Comparison of ENCODE assay signal across 18 cellular contexts in genomic region chr4:182585321-182585720, GRCh38.
A peak's percentile ranks its signal among the peaks of the same experiment; 100 is the strongest.
DNase-seq lines count a peak whose midpoint lies in the region; ATAC-seq and TF ChIP-seq lines count a peak whose summit lies in the region.
"Had no signal": no experiment of that assay in that cellular context is flagged by ENCODE, and none has a peak within 500 bp of the region (broad histone marks: within the 10 kb centered on the region; RNA-seq: fewer than 3 reads in every experiment).

No MANE protein-coding gene starts in this region.

- H3K4me2 ChIP-seq in SK-N-SH (no peak overlapping the region), neural progenitor cell (no peak overlapping the region), mesenchymal stem cell (ENCODE audit: low read length, poor library complexity, severe bottlenecking) (no peak overlapping the region)

- TF ChIP-seq CTCF in SK-N-SH (IDR thresholded peaks at IDR 0.05) (no peak), glutamatergic neuron (IDR thresholded peaks at IDR 0.05; ENCODE audit: partially characterized antibody, unreplicated experiment) (no peak), neural progenitor cell (IDR thresholded peaks at IDR 0.05) (no peak)

- H3K9ac ChIP-seq in SK-N-SH (no peak overlapping the region), neural progenitor cell (no peak overlapping the region), mesenchymal stem cell (ENCODE audit: low read length) (no peak overlapping the region)

- TF ChIP-seq RAD21 in SK-N-SH (IDR thresholded peaks at IDR 0.05; ENCODE audit: low read length) = peak; percentile 33

- ATAC-seq in SK-N-SH treated with all-trans-retinoic acid at 6 μM for 48 hours = no peak
- ATAC-seq: PC-3 had no signal

- H3K4me1 ChIP-seq in SK-N-SH (ENCODE audit: control insufficient read depth in 1 of 2, insufficient read depth in 2 of 2, low read depth in 1 of 2, low read length in 1 of 2) (peaks cover 4 to 10% of the 10 kb centered on the region in 2 experiments; a peak in 2 of 4 replicates), neural progenitor cell (peaks cover 20% of the 10 kb centered on the region), mesenchymal stem cell (ENCODE audit: control insufficient read depth, insufficient read depth, low read depth, low read length) (no peaks in the 10 kb centered on the region)
- H3K4me1 ChIP-seq: Caco-2 had no signal

- peak overlapping the region in 1 of 2 experiments; percentile 39; a peak in 1 of 4 replicates for H3K27ac ChIP-seq in SK-N-SH (ENCODE audit: low read depth in 2 of 2, low read length in 1 of 2)
- H3K27ac ChIP-seq in neural progenitor cell = no peak overlapping the region
- H3K27ac ChIP-seq in mesenchymal stem cell (ENCODE audit: low read length, poor library complexity, severe bottlenecking) = no peak overlapping the region
- H3K27ac ChIP-seq: SK-N-MC had no signal

- H3K4me3 Mint-ChIP-seq in glutamatergic neuron (ENCODE audit: unreplicated experiment) = peak overlapping the region; percentile 47
- H3K4me3 Mint-ChIP-seq in neural progenitor cell = no peak overlapping the region
- H3K4me3 Mint-ChIP-seq: CD14-positive monocyte had no signal

- H3K79me2 ChIP-seq in SK-N-SH (ENCODE audit: insufficient read depth) (no peaks in the 10 kb centered on the region), neural progenitor cell (ENCODE audit: low read depth) (peaks cover 53% of the 10 kb centered on the region)

- H2AFZ ChIP-seq in SK-N-SH (ENCODE audit: low read depth) (no peak overlapping the region), neural progenitor cell (replicated peaks) (no peak overlapping the region), mesenchymal stem cell (ENCODE audit: low read depth, low read length) (no peak overlapping the region)

- CTCF ChIA-PET in SK-N-SH (lab: Yijun Ruan, JAX) = interaction anchor here (0.9 to 1.8 kb wide), 3 partner anchors 10 to 13 kb away, joined by 3 to 4 read pairs (median 3); no protein-coding TSS in a partner anchor

- H3K79me1 ChIP-seq in mesenchymal stem cell (replicated peaks; ENCODE audit: low read length, poor library complexity, severe bottlenecking) = peaks cover 9% of the 10 kb centered on the region

- H3K27me3 ChIP-seq in SK-N-SH (ENCODE audit: insufficient read depth) (no peaks in the 10 kb centered on the region), neural progenitor cell (no peaks in the 10 kb centered on the region), mesenchymal stem cell (ENCODE audit: control insufficient read depth in 1 of 2, insufficient read depth in 1 of 2, low read length in 2 of 2) (no peaks in the 10 kb centered on the region)

- H3K27me3 Mint-ChIP-seq in glutamatergic neuron (ENCODE audit: unreplicated experiment) (no peaks in the 10 kb centered on the region), neural progenitor cell (ENCODE audit: insufficient read depth, low read depth) (no peaks in the 10 kb centered on the region)

- 89% methylated on average over 5 of the region's 7 CpGs for WGBS in SK-N-SH (ENCODE audit: low lambda C conversion rate)
- WGBS in mesenchymal stem cell = 48% methylated on average over 7 of the region's 7 CpGs

- H3K9me3 ChIP-seq in SK-N-SH (peaks cover 14% of the 10 kb centered on the region), neural progenitor cell (ENCODE audit: low read depth) (peaks cover 11% of the 10 kb centered on the region), mesenchymal stem cell (ENCODE audit: control insufficient read depth, low read length) (peaks cover 4% of the 10 kb centered on the region)

- no peak overlapping the region for H4K8ac ChIP-seq in mesenchymal stem cell (ENCODE audit: low read length)

- no peaks in the 10 kb centered on the region for H4K20me1 ChIP-seq in SK-N-SH (ENCODE audit: insufficient read depth)
- peaks cover 12% of the 10 kb centered on the region for H4K20me1 ChIP-seq in neural progenitor cell (ENCODE audit: low read depth)

- H3K36me3 ChIP-seq in SK-N-SH (replicated peaks in 1 of 2; ENCODE audit: control insufficient read depth in 1 of 2, insufficient read depth in 2 of 2, low read length in 1 of 2) (peaks cover 0 to 6% of the 10 kb centered on the region in 2 experiments), neural progenitor cell (peaks cover 11% of the 10 kb centered on the region), mesenchymal stem cell (ENCODE audit: control insufficient read depth in 1 of 2, insufficient read depth in 2 of 2, low read depth in 1 of 2, low read length in 2 of 2) (no peaks in the 10 kb centered on the region)
- H3K36me3 ChIP-seq: HAP-1 had no signal

- no peaks in the 10 kb centered on the region for H3F3A ChIP-seq in SK-N-SH (replicated peaks; ENCODE audit: insufficient read depth)
- peaks cover 20% of the 10 kb centered on the region for H3F3A ChIP-seq in neural progenitor cell (ENCODE audit: low read depth)

- no peak overlapping the region for H3K4ac ChIP-seq in mesenchymal stem cell (ENCODE audit: low read depth in 1 of 2, low read length in 2 of 2)

- H2AK5ac ChIP-seq in mesenchymal stem cell (ENCODE audit: low read length, severe bottlenecking) = no peak overlapping the region

- POLR2A ChIA-PET in SK-N-SH (lab: Yijun Ruan, JAX) = no interaction called here

- H3K36me3 Mint-ChIP-seq in glutamatergic neuron (ENCODE audit: unreplicated experiment) = peaks cover 4% of the 10 kb centered on the region
- peaks cover 24% of the 10 kb centered on the region for H3K36me3 Mint-ChIP-seq in neural progenitor cell
- H3K36me3 Mint-ChIP-seq: CD14-positive monocyte had no signal

- H2BK5ac ChIP-seq in mesenchymal stem cell (ENCODE audit: low read depth, low read length, poor library complexity, severe bottlenecking) = no peak overlapping the region

- H2BK12ac ChIP-seq in mesenchymal stem cell (ENCODE audit: low read length in 2 of 2) = no peak overlapping the region

- no peak for DNase-seq in SK-N-SH
- DNase-seq in NCI-H524 treated with DMSO at 0.1 percent for 48 hours (lab: John Stamatoyannopoulos, UW) = peak; percentile 24
- peak; percentile 34 for DNase-seq in glutamatergic neuron
- DNase-seq in neural progenitor cell (ENCODE audit: low spot score) = peak; percentile 56
- DNase-seq in amygdala (lab: John Stamatoyannopoulos, UW) = no peak
- no peak for DNase-seq in COLO668 (lab: John Stamatoyannopoulos, UW; ENCODE audit: unreplicated experiment)
- DNase-seq in mesenchymal stem cell = no peak
- DNase-seq: Caco-2, DND-41, KG1, NCI-H1092 treated with DMSO at 0.1 percent for 48 hours, NCI-H1694, NCI-H526, PC-3 had no signal

- H2BK120ac ChIP-seq in mesenchymal stem cell (ENCODE audit: low read depth, low read length) = no peak overlapping the region

- no peak overlapping the region for H3K23ac ChIP-seq in mesenchymal stem cell (ENCODE audit: low read length in 2 of 2)

- H3K14ac ChIP-seq in mesenchymal stem cell (ENCODE audit: low read length in 2 of 2) = no peak overlapping the region

- H3K4me1 Mint-ChIP-seq in glutamatergic neuron (ENCODE audit: low read depth, unreplicated experiment) (peaks cover 28% of the 10 kb centered on the region), neural progenitor cell (peaks cover 24% of the 10 kb centered on the region)
- H3K4me1 Mint-ChIP-seq: CD14-positive monocyte had no signal

- H3K18ac ChIP-seq in mesenchymal stem cell (ENCODE audit: low read depth in 1 of 2, low read length in 2 of 2) = no peak overlapping the region

- no peak overlapping the region for H4K91ac ChIP-seq in mesenchymal stem cell (ENCODE audit: low read length)

- H3K9me3 Mint-ChIP-seq in glutamatergic neuron (ENCODE audit: unreplicated experiment) (peaks cover 3% of the 10 kb centered on the region), neural progenitor cell (peaks cover 18% of the 10 kb centered on the region)

- no peaks in the 10 kb centered on the region for H3K9me2 ChIP-seq in SK-N-SH

- no peak overlapping the region for H2BK15ac ChIP-seq in mesenchymal stem cell (ENCODE audit: low read depth, poor library complexity, severe bottlenecking)

- TF ChIP-seq EP300 in SK-N-SH (IDR thresholded peaks at IDR 0.05; ENCODE audit: borderline replicate concordance in 1 of 2, low read depth in 1 of 2, low read length in 1 of 2) = no peak

- H3K27ac Mint-ChIP-seq in glutamatergic neuron (ENCODE audit: unreplicated experiment) = peak overlapping the region; percentile 90
- H3K27ac Mint-ChIP-seq in neural progenitor cell = peak overlapping the region; percentile 18

- H3K4me3 ChIP-seq in SK-N-SH (ENCODE audit: low read depth in 2 of 2, low read length in 1 of 2) (no peak overlapping the region), neural progenitor cell (no peak overlapping the region), mesenchymal stem cell (ENCODE audit: insufficient read depth in 1 of 2, low read depth in 1 of 2, low read length in 2 of 2) (no peak overlapping the region)
- H3K4me3 ChIP-seq: HAP-1, SK-N-MC had no signal

TF ChIP-seq in SK-N-SH, 30 proteins besides CTCF, POLR2A, EP300 and RAD21:
- TF ChIP-seq MXI1 (IDR thresholded peaks at IDR 0.05; ENCODE audit: low read depth, low read length) (no peak), TEAD4 (IDR thresholded peaks at IDR 0.05; ENCODE audit: borderline replicate concordance, insufficient read depth) (no peak), SIN3A (IDR thresholded peaks at IDR 0.05; ENCODE audit: borderline replicate concordance, low read depth, low read length) (no peak)

TF ChIP-seq in SK-N-SH treated with all-trans-retinoic acid at 6 μM for 48 hours, 23 proteins besides CTCF, POLR2A, EP300 and RAD21 (continues in another document):
- TF ChIP-seq OSR1 (CRISPR knock-in tag; IDR thresholded peaks at IDR 0.05) = no peak
- no peak for TF ChIP-seq CREB5 (CRISPR knock-in tag; IDR thresholded peaks at IDR 0.05; ENCODE audit: low read depth)

Comparison
In these comparisons a context has a peak if more than half of its experiments do, and no peak if none do; other contexts are left out.
1. DNase-seq: peak in NCI-H524 treated with DMSO at 0.1 percent for 48 hours (single experiment), glutamatergic neuron (single experiment) and neural progenitor cell (single experiment); none in SK-N-SH (single experiment), amygdala (0 of 56), COLO668 (single experiment) and mesenchymal stem cell (single experiment).